ENCODE assay signal across 11 cellular contexts in the genomic region with DNA sequence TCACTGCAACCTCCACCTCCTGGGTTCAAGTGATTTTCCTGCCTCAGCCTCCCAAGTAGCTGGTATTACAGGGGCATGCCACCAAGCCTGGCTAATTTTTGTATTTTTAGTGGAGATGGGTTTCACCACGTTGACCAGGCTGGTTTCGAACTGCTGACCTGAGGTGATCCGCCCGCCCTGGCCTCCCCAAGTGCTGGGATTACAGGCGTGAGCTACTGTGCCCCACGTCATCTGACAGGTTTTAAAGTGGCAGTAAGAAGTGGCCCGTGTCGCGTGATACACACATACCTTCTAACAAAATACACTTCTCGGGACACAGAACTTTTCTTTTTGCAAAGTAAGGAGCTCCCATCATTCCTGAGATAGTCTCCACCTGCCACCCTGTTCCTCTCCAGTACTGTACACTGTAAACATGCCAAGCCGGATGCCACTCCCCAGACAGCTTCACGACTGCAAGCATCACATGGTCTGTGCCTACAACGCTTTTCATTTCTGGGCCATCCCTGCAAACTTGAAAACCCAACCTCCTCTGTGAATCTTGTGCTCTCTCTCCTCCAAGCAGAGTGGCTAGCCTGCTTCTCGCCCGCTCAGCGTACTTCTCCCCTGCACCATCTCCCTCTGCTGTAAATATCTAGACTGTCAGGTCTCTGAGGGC.
A peak's percentile ranks its signal among the peaks of the same experiment; 100 is the strongest.
DNase-seq lines count a peak whose midpoint lies in the region; ATAC-seq and TF ChIP-seq lines count a peak whose summit lies in the region.
"Had no signal": no experiment of that assay in that cellular context is flagged by ENCODE, and none has a peak within 500 bp of the region (broad histone marks: within the 10 kb centered on the region; RNA-seq: fewer than 3 reads in every experiment).

No MANE protein-coding gene starts in this region.

- no peak for TF ChIP-seq EP300 in stomach (IDR thresholded peaks at IDR 0.05)

- intact Hi-C loops in lower leg skin (cut with DNase I; ENCODE audit: low total_unique reads) (no loop called here), stomach (cut with DNase I; ENCODE audit: low total_unique reads) (no loop called here)

- H3K27me3 ChIP-seq in stomach (no peaks in the 10 kb centered on the region), Karpas-422 (ENCODE audit: low read length) (no peaks in the 10 kb centered on the region)

- peaks cover 93% of the 10 kb centered on the region for H3K79me2 ChIP-seq in Karpas-422 (ENCODE audit: low read length)

- no peak for ATAC-seq in HG03025 (IDR thresholded peaks at IDR 0.05; ENCODE audit: low FRiP score, unreplicated experiment)
- no peak for ATAC-seq in GM18498 (IDR thresholded peaks at IDR 0.05; ENCODE audit: unreplicated experiment)
- ATAC-seq: SK-N-SH treated with all-trans-retinoic acid at 6 μM for 48 hours had no signal

- H4K20me1 ChIP-seq in Karpas-422 (ENCODE audit: insufficient read depth, low read depth, low read length), result no peaks in the 10 kb centered on the region

- peak; percentile 41 for DNase-seq in T follicular helper cell (ENCODE audit: low read depth)
- DNase-seq in activated effector memory CD4-positive, alpha-beta T cell treated with anti-CD3 and anti-CD28 coated beads, Interleukin-2, amount 50 U/mL, for 16 hours, result peak; percentile 80
- peak; percentile 68 to 87 for DNase-seq in lower leg skin (ENCODE audit: low spot score in 2 of 2)
- peak; percentile 52 for DNase-seq in stomach
- no peak for DNase-seq in Karpas-422
- DNase-seq: DMS79; NCI-H748 treated with DMSO at 0.1 percent for 48 hours; stimulated activated CD4-positive, alpha-beta T cell treated with anti-CD3 and anti-CD28 coated beads, Interleukin-4, amount 100 ng/mL, for 24 hours had no signal

- no peaks in the 10 kb centered on the region for H3K9me2 ChIP-seq in Karpas-422 (replicated peaks; ENCODE audit: insufficient read depth, low read length)

- H3K36me3 ChIP-seq in stomach, result peaks cover 0 to 13% (median 6%) of the 10 kb centered on the region in 4 donors
- 0 out of 2 replicates have a peak, but pooled peaks cover 3% of the 10 kb centered on the region for H3K36me3 ChIP-seq in Karpas-422 (ENCODE audit: insufficient read depth, low read length)

- H2AFZ ChIP-seq in Karpas-422 (ENCODE audit: low read length), result no peak overlapping the region

- no peak for TF ChIP-seq CTCF in lower leg skin (IDR thresholded peaks at IDR 0.05)
- no peak for TF ChIP-seq CTCF in stomach (IDR thresholded peaks at IDR 0.05)

- H3K4me3 ChIP-seq in lower leg skin (ENCODE audit: low read depth, poor library complexity, severe bottlenecking) (no peak overlapping the region), stomach (no peak overlapping the region), Karpas-422 (ENCODE audit: low read length) (no peak overlapping the region)

- TF ChIP-seq POLR2A in lower leg skin (IDR thresholded peaks at IDR 0.05), result no peak
- TF ChIP-seq POLR2A in stomach (IDR thresholded peaks at IDR 0.05), result no peak

- WGBS in lower leg skin, 2 donors, result 52 to 63% methylated on average over 16 of the region's 16 CpGs
- WGBS in stomach, 5 donors, result 46 to 69% (median 49%) methylated on average over 16 of the region's 16 CpGs

- H3K9me3 ChIP-seq in stomach, result no peaks in the 10 kb centered on the region
- no peaks in the 10 kb centered on the region for H3K9me3 ChIP-seq in Karpas-422 (ENCODE audit: low read length)

- H3K27ac ChIP-seq in stomach (peak overlapping the region; percentile 48 to 89 (median 67)), Karpas-422 (ENCODE audit: low read length) (no peak overlapping the region)

- H3K4me2 ChIP-seq in Karpas-422 (ENCODE audit: low read depth, low read length, poor library complexity, severe bottlenecking), result no peak overlapping the region

- no peak overlapping the region for H3K9ac ChIP-seq in Karpas-422 (ENCODE audit: low read length)

- H3K4me1 ChIP-seq in stomach (peaks cover 58 to 100% (median 93%) of the 10 kb centered on the region in 4 donors), Karpas-422 (ENCODE audit: low read length) (peaks cover 26% of the 10 kb centered on the region)
